8 cellular contexts compared by ENCODE assay signal in the genomic region with DNA sequence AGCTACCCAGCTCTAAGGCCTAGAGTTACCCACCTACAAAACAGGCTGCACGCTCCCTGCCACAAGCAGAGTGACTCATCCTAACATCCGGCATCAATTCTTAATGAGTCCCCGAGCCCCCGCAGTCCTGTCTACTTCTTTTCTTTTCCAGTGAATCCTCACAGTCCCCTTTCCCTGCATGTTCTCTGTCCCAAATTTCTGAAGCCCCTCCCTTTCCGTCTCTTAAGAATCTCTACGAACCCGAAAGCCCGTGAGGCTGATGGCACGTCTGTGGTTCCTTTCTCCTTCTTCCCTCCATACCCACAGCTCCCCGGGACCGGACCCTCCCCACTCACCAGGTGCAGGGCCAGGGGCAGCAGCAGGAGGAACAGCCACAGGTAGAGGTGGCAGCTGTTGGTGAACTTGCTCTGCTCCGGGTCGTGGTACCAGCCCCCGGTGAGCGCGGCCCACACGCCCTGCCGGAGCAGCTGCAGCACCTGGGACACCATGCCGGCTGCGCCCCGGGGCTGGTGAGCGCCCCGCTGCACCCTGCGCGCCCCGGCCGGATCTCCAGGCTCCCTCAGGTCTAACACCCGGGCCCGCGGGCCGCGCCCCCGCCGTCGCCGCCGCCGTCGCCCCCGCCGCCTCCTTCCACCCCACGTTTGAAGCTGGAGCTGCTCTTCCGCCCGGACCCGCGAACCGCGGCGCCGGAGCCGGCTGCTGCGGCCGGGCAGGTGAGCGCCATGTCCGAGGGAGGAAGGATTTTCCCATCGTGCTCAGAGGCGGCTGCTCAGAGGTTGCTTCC. TPM values are rescaled to one million over a fixed set of nuclear protein-coding genes. Genes with fewer than 3 reads are reported as not detected.
DNase-seq lines count a peak whose midpoint lies in the region; ATAC-seq, FAIRE-seq and TF ChIP-seq lines count a peak whose summit lies in the region.

A gene with protein sequence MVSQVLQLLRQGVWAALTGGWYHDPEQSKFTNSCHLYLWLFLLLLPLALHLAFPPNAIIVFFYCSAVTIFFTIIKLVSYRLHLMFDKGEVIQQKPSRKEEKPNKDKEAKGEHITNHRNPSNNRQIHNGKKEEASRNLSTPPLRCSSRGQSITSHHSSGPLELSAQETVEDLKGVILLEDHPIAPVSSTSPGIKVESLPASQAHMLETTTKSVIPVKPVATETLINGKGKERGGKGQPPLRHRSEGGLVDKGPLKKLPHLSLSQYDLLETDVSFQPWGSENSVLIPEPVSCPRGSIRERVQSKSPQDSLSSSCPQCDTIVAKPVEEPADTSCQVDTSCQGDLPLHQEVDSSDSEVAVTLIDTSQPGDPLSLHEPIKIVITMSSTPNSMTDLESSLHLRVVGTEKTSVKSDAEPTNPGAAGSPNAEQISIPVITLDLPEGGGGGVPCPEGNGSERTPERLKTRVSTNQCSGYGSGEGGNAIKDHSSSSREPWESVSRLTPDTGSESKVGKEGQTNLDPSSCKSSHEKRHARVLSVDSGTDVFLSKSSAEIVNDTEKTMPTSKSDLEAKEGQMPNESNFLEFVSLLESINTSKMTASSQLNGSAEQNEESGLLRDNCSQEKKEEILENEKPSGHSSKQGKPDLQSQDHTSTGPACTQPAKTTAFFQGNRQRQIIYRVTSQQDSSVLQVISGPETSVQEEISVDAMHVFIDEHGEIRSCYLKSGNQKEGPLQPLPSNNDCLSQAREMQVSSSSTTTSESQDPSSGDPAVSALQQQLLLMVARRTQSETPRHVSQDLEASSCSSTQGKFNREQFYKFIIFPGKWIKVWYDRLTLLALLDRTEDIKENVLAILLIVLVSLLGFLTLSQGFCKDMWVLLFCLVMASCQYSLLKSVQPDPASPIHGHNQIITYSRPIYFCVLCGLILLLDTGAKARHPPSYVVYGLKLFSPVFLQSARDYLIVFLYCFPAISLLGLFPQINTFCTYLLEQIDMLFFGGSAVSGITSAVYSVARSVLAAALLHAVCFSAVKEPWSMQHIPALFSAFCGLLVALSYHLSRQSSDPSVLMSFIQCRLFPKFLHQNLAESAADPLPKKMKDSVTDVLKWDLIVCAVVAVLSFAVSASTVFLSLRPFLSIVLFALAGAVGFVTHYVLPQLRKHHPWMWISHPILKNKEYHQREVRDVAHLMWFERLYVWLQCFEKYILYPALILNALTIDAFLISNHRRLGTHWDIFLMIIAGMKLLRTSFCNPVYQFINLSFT (N-terminal part only) (minus strand): TSS at position 735 of the 784 bp plus-strand sequence. CDS start 247 bp downstream, at position 488.

- H3K79me2 ChIP-seq in HepG2 (ENCODE audit: insufficient read depth, low read length): no peaks in the 10 kb centered on the region

- no peak for TF ChIP-seq CTCF in choroid plexus epithelial cell (conservative IDR thresholded peaks at IDR 0.05; ENCODE audit: low read depth, low read length)
- no peak for TF ChIP-seq CTCF in HepG2 (CRISPR knock-in tag; IDR thresholded peaks at IDR 0.05)

- no peak within 1 kb of the TSS for H3K9ac ChIP-seq in HepG2 (ENCODE audit: insufficient read depth, low read depth, low read length)

- no peaks in the 10 kb centered on the region for H4K20me1 ChIP-seq in HepG2 (ENCODE audit: insufficient read depth, low read length)

- TF ChIP-seq RAD21 in HepG2 (CRISPR knock-in tag; IDR thresholded peaks at IDR 0.05): no peak

- no peaks in the 10 kb centered on the region for H3K4me1 ChIP-seq in HepG2 (ENCODE audit: insufficient read depth, low read length)

- no peaks in the 10 kb centered on the region for H3K36me3 ChIP-seq in HepG2 (replicated peaks in 1 of 2; ENCODE audit: control insufficient read depth in 1 of 2, insufficient read depth in 2 of 2, low read length in 2 of 2)

- H3K27ac ChIP-seq in HepG2 (ENCODE audit: extremely low read length, insufficient read depth, low read length): no peak within 1 kb of the TSS

- no peaks in the 10 kb centered on the region for H3K9me3 ChIP-seq in HepG2 (ENCODE audit: low read length)

- H3K27me3 ChIP-seq in HepG2 (ENCODE audit: control insufficient read depth in 1 of 2, insufficient read depth in 2 of 2, low read length in 2 of 2): peaks cover 0 to 6% of the 10 kb centered on the region in 2 experiments; a peak in 1 of 5 replicates

- in situ Hi-C loops in HepG2 (cut with HindIII; ENCODE audit: extremely low pct_ligation_motif_present, low pct_unique_long_range_greater_than_20kb): no loop called here

- intact Hi-C loops in HepG2 (cut with micrococcal nuclease; ENCODE audit: unreplicated experiment): no loop called here

- POLR2A ChIA-PET in HepG2 (lab: Yijun Ruan, JAX): no interaction called here

- peak within 1 kb of the TSS; percentile 7; the same call in 1 of the 2 replicates for H3K4me2 ChIP-seq in HepG2 (ENCODE audit: low read depth, low read length)

- CTCF ChIA-PET in HepG2 (lab: Yijun Ruan, JAX; ENCODE audit: low intra/inter-chr PET ratio, low total read pairs): no interaction called here

- BruUV-seq in HepG2 (replicated peaks; lab: Mats Ljungman, UMichigan): no TSS peak

- no peak for TF ChIP-seq POLR2A in HepG2 (IDR thresholded peaks at IDR 0.05; ENCODE audit: insufficient read depth in 1 of 2, low read depth in 2 of 2, low read length in 2 of 2)

- peak within 1 kb of the TSS; percentile 80 for H3K4me3 ChIP-seq in choroid plexus epithelial cell (ENCODE audit: low read depth, low read length)
- H3K4me3 ChIP-seq in HepG2 (replicated peaks in 1 of 3; ENCODE audit: insufficient read depth in 1 of 3, low read depth in 2 of 3, low read length in 3 of 3): no peak within 1 kb of the TSS; a peak in 1 of 6 replicates

- TF ChIP-seq EP300 in HepG2 (IDR thresholded peaks at IDR 0.05; ENCODE audit: low read depth in 2 of 2, low read length in 2 of 2) (no peak), HepG2 (CRISPR knock-in tag; IDR thresholded peaks at IDR 0.05; ENCODE audit: borderline replicate concordance) (no peak)

- peak; percentile 95 for ATAC-seq in HG02981 (IDR thresholded peaks at IDR 0.05; ENCODE audit: unreplicated experiment)
- peak; percentile 88 to 89 for ATAC-seq in activated CD4-positive, CD25-positive, alpha-beta regulatory T cell treated with anti-CD3 and anti-CD28 coated beads, Interleukin-2, amount 50 U/mL, for 24 hours
- no peak for ATAC-seq in HepG2

- no peak for FAIRE-seq in HepG2 (lab: Jason Lieb, UNC)

- no peak within 1 kb of the TSS for H2AFZ ChIP-seq in HepG2 (ENCODE audit: low read length)

- 49% methylated on average over 24 of the region's 57 CpGs for WGBS in HepG2 (ENCODE audit: low lambda C conversion rate)

- DNase-seq in NCI-H524 (lab: John Stamatoyannopoulos, UW) (peak; percentile 51 to 57), NCI-H524 treated with DMSO at 0.1 percent for 48 hours (lab: John Stamatoyannopoulos, UW) (no peak), NCI-H2107 treated with DMSO at 0.1 percent for 48 hours (lab: John Stamatoyannopoulos, UW; ENCODE audit: unreplicated experiment) (peak; percentile 53), choroid plexus epithelial cell (ENCODE audit: low read depth) (peak; percentile 64), HepG2 (ENCODE audit: low spot score) (no peak)
- peak; percentile 19 to 59 for DNase-seq in stimulated activated CD4-positive, alpha-beta T cell treated with anti-CD3 and anti-CD28 coated beads, Interleukin-4, amount 100 ng/mL, for 4 hours

RNA-seq across cellular contexts. Expression of the gene that starts here (rescaled TPM):
- 0.11 TPM in 1 of 2 replicates, not detected in the other for total RNA-seq in HepG2 (2016; rRNA removed; fragmentation: Illumina TruSeq; extraction: Trizol)
- total RNA-seq in HepG2 (2016; cell fraction: cytosol; rRNA removed; fragmentation: Illumina TruSeq; extraction: Trizol; ENCODE audit: low read depth): not detected in 2 replicates
- total RNA-seq in HepG2 (2016; cell fraction: insoluble cytoplasmic fraction; rRNA removed; fragmentation: Illumina TruSeq; extraction: Trizol): not detected in 2 replicates
- not detected in 2 replicates for total RNA-seq in HepG2 (2016; cell fraction: membrane; rRNA removed; fragmentation: Illumina TruSeq; extraction: Trizol)
- total RNA-seq in HepG2 (2016; cell fraction: nucleus; rRNA removed; fragmentation: Illumina TruSeq; extraction: Trizol): not detected in 2 replicates
- 0.13 and 0.42 TPM in 2 replicates for polyA plus RNA-seq in HepG2 (2011; rRNA removed)
- 0.06 and 0.12 TPM in 2 replicates for polyA plus RNA-seq in HepG2 (2011; cell fraction: cytosol; rRNA removed)
- 0.33 and 0.39 TPM in 2 replicates for polyA plus RNA-seq in HepG2 (2011; cell fraction: nucleus; rRNA removed)
- polyA plus RNA-seq in HepG2 (2012): 0.21 TPM in 1 of 2 replicates, not detected in the other
- not detected in 2 replicates for polyA plus RNA-seq in HepG2 (2016; cell fraction: cytosol; fragmentation: Illumina TruSeq; extraction: Trizol; ENCODE audit: low read depth)
- polyA plus RNA-seq in HepG2 (2016; cell fraction: insoluble cytoplasmic fraction; fragmentation: Illumina TruSeq; extraction: Trizol; ENCODE audit: low read depth): not detected in 2 replicates
- polyA plus RNA-seq in HepG2 (2016; cell fraction: membrane; fragmentation: Illumina TruSeq; extraction: Trizol; ENCODE audit: low read depth): not detected in 2 replicates
- polyA plus RNA-seq in HepG2 (2016; cell fraction: nucleus; fragmentation: Illumina TruSeq; extraction: Trizol; ENCODE audit: insufficient read depth, low read depth): not detected in 2 replicates
- polyA minus RNA-seq in HepG2 (2011; rRNA and poly(A)+ RNA removed; ENCODE audit: low replicate concordance): 61.8 TPM in 1 of 2 replicates, not detected in the other
- 0.26 and 0.49 TPM in 2 replicates for polyA minus RNA-seq in HepG2 (2011; cell fraction: cytosol; rRNA and poly(A)+ RNA removed)
- polyA minus RNA-seq in HepG2 (2011; cell fraction: nucleus; rRNA and poly(A)+ RNA removed): 0.26 TPM in 1 of 2 replicates, not detected in the other

Comparison
In these comparisons a context has a peak if more than half of its experiments do, and no peak if none do; other contexts are left out.
1. DNase-seq: peak in NCI-H524 (2 of 2), NCI-H2107 treated with DMSO at 0.1 percent for 48 hours (single experiment), choroid plexus epithelial cell (single experiment) and stimulated activated CD4-positive, alpha-beta T cell treated with anti-CD3 and anti-CD28 coated beads, Interleukin-4, amount 100 ng/mL, for 4 hours (2 of 2); none in NCI-H524 treated with DMSO at 0.1 percent for 48 hours (single experiment) and HepG2 (single experiment).